ENCODE assay signal across 1 cellular context in genomic region chr3:156718622-156719300, GRCh38.
TF ChIP-seq lines count a peak whose summit lies in the region.

No MANE protein-coding gene starts in this region.

TF ChIP-seq in K562, 482 proteins besides CTCF, POLR2A, EP300 and RAD21 (continued from another document):
- TF ChIP-seq ZNF280B (CRISPR knock-in tag; IDR thresholded peaks at IDR 0.05) (no peak), LARP7 (IDR thresholded peaks at IDR 0.05) (no peak), KDM4B (IDR thresholded peaks at IDR 0.05; ENCODE audit: borderline replicate concordance in 2 of 2, low read depth in 1 of 2) (no peak), MEIS2 (IDR thresholded peaks at IDR 0.05; ENCODE audit: partially characterized antibody) (no peak), HMBOX1 (IDR thresholded peaks at IDR 0.05) (no peak), HDGF (IDR thresholded peaks at IDR 0.05) (no peak)
